In the genomic region with DNA sequence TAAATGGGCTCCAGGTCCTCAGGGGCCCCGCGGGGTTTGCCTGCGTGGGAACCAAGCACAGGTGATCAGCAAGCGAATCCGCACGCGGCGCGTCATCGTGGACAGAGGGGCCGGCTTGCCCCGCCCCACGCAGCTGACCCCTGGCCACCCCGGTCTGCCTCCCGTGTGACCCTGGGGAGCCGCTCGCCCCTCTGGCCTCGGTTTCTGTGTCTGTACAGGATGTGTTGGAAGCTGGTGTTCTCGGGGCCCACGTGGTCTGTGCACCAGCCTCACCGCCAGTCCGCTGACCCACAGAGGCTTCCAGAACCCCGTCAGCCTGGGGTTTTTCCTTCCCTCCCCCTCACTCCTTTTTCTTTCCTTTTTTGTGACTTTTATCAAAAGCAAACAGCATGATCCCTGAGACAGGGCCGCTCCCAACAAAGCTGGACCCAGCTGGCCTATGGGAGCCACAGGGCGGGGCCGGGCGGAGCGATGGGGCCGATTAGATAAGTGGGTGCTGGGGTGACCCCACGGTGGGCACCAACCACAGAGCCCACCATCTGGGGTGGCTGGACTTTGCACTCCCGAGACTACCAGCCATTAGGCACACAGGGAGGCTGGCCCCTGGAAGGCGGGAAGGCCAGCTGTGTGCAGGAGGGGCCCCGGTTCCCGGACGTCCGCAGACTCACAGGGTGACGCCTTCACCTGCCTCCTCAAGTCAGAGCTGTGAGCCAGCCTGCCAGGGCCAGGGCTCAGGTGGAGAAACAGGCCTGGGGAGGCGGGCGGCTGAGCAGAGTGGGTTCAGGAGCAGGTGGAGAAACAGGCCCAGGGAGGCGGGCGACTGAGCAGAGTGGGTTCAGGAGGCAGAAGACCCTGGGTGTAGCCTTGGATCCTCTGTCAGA, we compare ENCODE assay signal across 1 cellular context.
A peak's percentile ranks its signal among the peaks of the same experiment; 100 is the strongest.
TF ChIP-seq lines count a peak whose summit lies in the region.

No MANE protein-coding gene starts in this region.

TF ChIP-seq in HepG2, 621 proteins besides CTCF, POLR2A, EP300 and RAD21 (continued from another document and continues in another):
- TF ChIP-seq, protein P1, sequence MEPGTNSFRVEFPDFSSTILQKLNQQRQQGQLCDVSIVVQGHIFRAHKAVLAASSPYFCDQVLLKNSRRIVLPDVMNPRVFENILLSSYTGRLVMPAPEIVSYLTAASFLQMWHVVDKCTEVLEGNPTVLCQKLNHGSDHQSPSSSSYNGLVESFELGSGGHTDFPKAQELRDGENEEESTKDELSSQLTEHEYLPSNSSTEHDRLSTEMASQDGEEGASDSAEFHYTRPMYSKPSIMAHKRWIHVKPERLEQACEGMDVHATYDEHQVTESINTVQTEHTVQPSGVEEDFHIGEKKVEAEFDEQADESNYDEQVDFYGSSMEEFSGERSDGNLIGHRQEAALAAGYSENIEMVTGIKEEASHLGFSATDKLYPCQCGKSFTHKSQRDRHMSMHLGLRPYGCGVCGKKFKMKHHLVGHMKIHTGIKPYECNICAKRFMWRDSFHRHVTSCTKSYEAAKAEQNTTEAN (CRISPR knock-in tag; conservative IDR thresholded peaks at IDR 0.05), result no peak
- TF ChIP-seq KLF6 (CRISPR knock-in tag; IDR thresholded peaks at IDR 0.05), result peak; percentile 80; the same call in 1 of the 2 replicates
- TF ChIP-seq, protein P2, sequence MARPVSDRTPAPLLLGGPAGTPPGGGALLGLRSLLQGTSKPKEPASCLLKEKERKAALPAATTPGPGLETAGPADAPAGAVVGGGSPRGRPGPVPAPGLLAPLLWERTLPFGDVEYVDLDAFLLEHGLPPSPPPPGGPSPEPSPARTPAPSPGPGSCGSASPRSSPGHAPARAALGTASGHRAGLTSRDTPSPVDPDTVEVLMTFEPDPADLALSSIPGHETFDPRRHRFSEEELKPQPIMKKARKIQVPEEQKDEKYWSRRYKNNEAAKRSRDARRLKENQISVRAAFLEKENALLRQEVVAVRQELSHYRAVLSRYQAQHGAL (CRISPR knock-in tag; IDR thresholded peaks at IDR 0.05; ENCODE audit: not compliant biosample characterization), result peak; percentile 57
- no peak for TF ChIP-seq PCBP2 (optimal IDR thresholded peaks at IDR 0.05; ENCODE audit: low read depth, low read length, poor library complexity, severe bottlenecking)
- TF ChIP-seq, protein P3, sequence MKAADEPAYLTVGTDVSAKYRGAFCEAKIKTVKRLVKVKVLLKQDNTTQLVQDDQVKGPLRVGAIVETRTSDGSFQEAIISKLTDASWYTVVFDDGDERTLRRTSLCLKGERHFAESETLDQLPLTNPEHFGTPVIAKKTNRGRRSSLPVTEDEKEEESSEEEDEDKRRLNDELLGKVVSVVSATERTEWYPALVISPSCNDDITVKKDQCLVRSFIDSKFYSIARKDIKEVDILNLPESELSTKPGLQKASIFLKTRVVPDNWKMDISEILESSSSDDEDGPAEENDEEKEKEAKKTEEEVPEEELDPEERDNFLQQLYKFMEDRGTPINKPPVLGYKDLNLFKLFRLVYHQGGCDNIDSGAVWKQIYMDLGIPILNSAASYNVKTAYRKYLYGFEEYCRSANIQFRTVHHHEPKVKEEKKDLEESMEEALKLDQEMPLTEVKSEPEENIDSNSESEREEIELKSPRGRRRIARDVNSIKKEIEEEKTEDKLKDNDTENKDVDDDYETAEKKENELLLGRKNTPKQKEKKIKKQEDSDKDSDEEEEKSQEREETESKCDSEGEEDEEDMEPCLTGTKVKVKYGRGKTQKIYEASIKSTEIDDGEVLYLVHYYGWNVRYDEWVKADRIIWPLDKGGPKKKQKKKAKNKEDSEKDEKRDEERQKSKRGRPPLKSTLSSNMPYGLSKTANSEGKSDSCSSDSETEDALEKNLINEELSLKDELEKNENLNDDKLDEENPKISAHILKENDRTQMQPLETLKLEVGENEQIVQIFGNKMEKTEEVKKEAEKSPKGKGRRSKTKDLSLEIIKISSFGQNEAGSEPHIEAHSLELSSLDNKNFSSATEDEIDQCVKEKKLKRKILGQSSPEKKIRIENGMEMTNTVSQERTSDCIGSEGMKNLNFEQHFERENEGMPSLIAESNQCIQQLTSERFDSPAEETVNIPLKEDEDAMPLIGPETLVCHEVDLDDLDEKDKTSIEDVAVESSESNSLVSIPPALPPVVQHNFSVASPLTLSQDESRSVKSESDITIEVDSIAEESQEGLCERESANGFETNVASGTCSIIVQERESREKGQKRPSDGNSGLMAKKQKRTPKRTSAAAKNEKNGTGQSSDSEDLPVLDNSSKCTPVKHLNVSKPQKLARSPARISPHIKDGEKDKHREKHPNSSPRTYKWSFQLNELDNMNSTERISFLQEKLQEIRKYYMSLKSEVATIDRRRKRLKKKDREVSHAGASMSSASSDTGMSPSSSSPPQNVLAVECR (CRISPR knock-in tag; IDR thresholded peaks at IDR 0.05; ENCODE audit: borderline replicate concordance), result peak; percentile 87
- TF ChIP-seq, protein P4, sequence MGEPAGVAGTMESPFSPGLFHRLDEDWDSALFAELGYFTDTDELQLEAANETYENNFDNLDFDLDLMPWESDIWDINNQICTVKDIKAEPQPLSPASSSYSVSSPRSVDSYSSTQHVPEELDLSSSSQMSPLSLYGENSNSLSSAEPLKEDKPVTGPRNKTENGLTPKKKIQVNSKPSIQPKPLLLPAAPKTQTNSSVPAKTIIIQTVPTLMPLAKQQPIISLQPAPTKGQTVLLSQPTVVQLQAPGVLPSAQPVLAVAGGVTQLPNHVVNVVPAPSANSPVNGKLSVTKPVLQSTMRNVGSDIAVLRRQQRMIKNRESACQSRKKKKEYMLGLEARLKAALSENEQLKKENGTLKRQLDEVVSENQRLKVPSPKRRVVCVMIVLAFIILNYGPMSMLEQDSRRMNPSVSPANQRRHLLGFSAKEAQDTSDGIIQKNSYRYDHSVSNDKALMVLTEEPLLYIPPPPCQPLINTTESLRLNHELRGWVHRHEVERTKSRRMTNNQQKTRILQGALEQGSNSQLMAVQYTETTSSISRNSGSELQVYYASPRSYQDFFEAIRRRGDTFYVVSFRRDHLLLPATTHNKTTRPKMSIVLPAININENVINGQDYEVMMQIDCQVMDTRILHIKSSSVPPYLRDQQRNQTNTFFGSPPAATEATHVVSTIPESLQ (CRISPR knock-in tag; conservative IDR thresholded peaks at IDR 0.05), result 0 out of 2 replicates have a peak, but pooled peaks have one; percentile 64
- TF ChIP-seq ZNF3 (CRISPR knock-in tag; IDR thresholded peaks at IDR 0.05), result no peak
- TF ChIP-seq SP1 (IDR thresholded peaks at IDR 0.05), result no peak
- 0 out of 2 replicates have a peak, but pooled peaks have one; percentile 10 for TF ChIP-seq SP1 (CRISPR knock-in tag; IDR thresholded peaks at IDR 0.05)
- peak; percentile 54; the same call in 1 of the 2 replicates for TF ChIP-seq DPF2 (CRISPR knock-in tag; IDR thresholded peaks at IDR 0.05; ENCODE audit: borderline replicate concordance, low read depth)
- TF ChIP-seq, protein P5, sequence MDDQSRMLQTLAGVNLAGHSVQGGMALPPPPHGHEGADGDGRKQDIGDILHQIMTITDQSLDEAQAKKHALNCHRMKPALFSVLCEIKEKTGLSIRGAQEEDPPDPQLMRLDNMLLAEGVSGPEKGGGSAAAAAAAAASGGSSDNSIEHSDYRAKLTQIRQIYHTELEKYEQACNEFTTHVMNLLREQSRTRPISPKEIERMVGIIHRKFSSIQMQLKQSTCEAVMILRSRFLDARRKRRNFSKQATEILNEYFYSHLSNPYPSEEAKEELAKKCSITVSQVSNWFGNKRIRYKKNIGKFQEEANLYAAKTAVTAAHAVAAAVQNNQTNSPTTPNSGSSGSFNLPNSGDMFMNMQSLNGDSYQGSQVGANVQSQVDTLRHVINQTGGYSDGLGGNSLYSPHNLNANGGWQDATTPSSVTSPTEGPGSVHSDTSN (CRISPR knock-in tag; IDR thresholded peaks at IDR 0.05; ENCODE audit: borderline replicate concordance), result no peak; the same call in 1 of the 2 replicates
- TF ChIP-seq, protein P6, sequence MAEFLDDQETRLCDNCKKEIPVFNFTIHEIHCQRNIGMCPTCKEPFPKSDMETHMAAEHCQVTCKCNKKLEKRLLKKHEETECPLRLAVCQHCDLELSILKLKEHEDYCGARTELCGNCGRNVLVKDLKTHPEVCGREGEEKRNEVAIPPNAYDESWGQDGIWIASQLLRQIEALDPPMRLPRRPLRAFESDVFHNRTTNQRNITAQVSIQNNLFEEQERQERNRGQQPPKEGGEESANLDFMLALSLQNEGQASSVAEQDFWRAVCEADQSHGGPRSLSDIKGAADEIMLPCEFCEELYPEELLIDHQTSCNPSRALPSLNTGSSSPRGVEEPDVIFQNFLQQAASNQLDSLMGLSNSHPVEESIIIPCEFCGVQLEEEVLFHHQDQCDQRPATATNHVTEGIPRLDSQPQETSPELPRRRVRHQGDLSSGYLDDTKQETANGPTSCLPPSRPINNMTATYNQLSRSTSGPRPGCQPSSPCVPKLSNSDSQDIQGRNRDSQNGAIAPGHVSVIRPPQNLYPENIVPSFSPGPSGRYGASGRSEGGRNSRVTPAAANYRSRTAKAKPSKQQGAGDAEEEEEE (CRISPR knock-in tag; IDR thresholded peaks at IDR 0.05; ENCODE audit: borderline replicate concordance), result no peak
- TF ChIP-seq SAP130 (CRISPR knock-in tag; IDR thresholded peaks at IDR 0.05; ENCODE audit: low read depth), result peak; percentile 67
- 0 out of 2 replicates have a peak, but pooled peaks have one; percentile 23 for TF ChIP-seq TP53 (CRISPR knock-in tag; conservative IDR thresholded peaks at IDR 0.05)
- peak; percentile 78; the same call in 1 of the 2 replicates for TF ChIP-seq ZNF749 (CRISPR knock-in tag; IDR thresholded peaks at IDR 0.05; ENCODE audit: borderline replicate concordance)
- no peak for TF ChIP-seq ZNF432 (CRISPR knock-in tag; IDR thresholded peaks at IDR 0.05; ENCODE audit: borderline replicate concordance)
- TF ChIP-seq, protein P7, sequence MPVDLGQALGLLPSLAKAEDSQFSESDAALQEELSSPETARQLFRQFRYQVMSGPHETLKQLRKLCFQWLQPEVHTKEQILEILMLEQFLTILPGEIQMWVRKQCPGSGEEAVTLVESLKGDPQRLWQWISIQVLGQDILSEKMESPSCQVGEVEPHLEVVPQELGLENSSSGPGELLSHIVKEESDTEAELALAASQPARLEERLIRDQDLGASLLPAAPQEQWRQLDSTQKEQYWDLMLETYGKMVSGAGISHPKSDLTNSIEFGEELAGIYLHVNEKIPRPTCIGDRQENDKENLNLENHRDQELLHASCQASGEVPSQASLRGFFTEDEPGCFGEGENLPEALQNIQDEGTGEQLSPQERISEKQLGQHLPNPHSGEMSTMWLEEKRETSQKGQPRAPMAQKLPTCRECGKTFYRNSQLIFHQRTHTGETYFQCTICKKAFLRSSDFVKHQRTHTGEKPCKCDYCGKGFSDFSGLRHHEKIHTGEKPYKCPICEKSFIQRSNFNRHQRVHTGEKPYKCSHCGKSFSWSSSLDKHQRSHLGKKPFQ (CRISPR knock-in tag; IDR thresholded peaks at IDR 0.05; ENCODE audit: insufficient replicate concordance), result peak; percentile 77
- peak; percentile 81; the same call in 1 of the 2 replicates for TF ChIP-seq CAMTA2 (CRISPR knock-in tag; IDR thresholded peaks at IDR 0.05; ENCODE audit: borderline replicate concordance)
- 0 out of 2 replicates have a peak, but pooled peaks have one; percentile 37 for TF ChIP-seq ZNF337 (CRISPR knock-in tag; IDR thresholded peaks at IDR 0.05; ENCODE audit: borderline replicate concordance, low read depth)
- TF ChIP-seq, protein P8, sequence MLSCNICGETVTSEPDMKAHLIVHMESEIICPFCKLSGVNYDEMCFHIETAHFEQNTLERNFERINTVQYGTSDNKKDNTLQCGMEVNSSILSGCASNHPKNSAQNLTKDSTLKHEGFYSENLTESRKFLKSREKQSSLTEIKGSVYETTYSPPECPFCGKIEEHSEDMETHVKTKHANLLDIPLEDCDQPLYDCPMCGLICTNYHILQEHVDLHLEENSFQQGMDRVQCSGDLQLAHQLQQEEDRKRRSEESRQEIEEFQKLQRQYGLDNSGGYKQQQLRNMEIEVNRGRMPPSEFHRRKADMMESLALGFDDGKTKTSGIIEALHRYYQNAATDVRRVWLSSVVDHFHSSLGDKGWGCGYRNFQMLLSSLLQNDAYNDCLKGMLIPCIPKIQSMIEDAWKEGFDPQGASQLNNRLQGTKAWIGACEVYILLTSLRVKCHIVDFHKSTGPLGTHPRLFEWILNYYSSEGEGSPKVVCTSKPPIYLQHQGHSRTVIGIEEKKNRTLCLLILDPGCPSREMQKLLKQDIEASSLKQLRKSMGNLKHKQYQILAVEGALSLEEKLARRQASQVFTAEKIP (CRISPR knock-in tag; IDR thresholded peaks at IDR 0.05; ENCODE audit: borderline replicate concordance), result no peak
- TF ChIP-seq EED (CRISPR knock-in tag; IDR thresholded peaks at IDR 0.05), result peak; percentile 97
- TF ChIP-seq NCOA2 (CRISPR knock-in tag; IDR thresholded peaks at IDR 0.05), result peak; percentile 76
- no peak for TF ChIP-seq BRCA1 (CRISPR knock-in tag; IDR thresholded peaks at IDR 0.05)
- TF ChIP-seq, protein P9, sequence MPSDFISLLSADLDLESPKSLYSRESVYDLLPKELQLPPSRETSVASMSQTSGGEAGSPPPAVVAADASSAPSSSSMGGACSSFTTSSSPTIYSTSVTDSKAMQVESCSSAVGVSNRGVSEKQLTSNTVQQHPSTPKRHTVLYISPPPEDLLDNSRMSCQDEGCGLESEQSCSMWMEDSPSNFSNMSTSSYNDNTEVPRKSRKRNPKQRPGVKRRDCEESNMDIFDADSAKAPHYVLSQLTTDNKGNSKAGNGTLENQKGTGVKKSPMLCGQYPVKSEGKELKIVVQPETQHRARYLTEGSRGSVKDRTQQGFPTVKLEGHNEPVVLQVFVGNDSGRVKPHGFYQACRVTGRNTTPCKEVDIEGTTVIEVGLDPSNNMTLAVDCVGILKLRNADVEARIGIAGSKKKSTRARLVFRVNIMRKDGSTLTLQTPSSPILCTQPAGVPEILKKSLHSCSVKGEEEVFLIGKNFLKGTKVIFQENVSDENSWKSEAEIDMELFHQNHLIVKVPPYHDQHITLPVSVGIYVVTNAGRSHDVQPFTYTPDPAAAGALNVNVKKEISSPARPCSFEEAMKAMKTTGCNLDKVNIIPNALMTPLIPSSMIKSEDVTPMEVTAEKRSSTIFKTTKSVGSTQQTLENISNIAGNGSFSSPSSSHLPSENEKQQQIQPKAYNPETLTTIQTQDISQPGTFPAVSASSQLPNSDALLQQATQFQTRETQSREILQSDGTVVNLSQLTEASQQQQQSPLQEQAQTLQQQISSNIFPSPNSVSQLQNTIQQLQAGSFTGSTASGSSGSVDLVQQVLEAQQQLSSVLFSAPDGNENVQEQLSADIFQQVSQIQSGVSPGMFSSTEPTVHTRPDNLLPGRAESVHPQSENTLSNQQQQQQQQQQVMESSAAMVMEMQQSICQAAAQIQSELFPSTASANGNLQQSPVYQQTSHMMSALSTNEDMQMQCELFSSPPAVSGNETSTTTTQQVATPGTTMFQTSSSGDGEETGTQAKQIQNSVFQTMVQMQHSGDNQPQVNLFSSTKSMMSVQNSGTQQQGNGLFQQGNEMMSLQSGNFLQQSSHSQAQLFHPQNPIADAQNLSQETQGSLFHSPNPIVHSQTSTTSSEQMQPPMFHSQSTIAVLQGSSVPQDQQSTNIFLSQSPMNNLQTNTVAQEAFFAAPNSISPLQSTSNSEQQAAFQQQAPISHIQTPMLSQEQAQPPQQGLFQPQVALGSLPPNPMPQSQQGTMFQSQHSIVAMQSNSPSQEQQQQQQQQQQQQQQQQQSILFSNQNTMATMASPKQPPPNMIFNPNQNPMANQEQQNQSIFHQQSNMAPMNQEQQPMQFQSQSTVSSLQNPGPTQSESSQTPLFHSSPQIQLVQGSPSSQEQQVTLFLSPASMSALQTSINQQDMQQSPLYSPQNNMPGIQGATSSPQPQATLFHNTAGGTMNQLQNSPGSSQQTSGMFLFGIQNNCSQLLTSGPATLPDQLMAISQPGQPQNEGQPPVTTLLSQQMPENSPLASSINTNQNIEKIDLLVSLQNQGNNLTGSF (CRISPR knock-in tag; IDR thresholded peaks at IDR 0.05), result peak; percentile 84
- no peak for TF ChIP-seq ZNF644 (CRISPR knock-in tag; IDR thresholded peaks at IDR 0.05; ENCODE audit: low read depth)
- TF ChIP-seq HNRNPLL (IDR thresholded peaks at IDR 0.05; ENCODE audit: low read depth, low read length, poor library complexity, severe bottlenecking), result peak; percentile 52
- TF ChIP-seq ZNF326 (CRISPR knock-in tag; IDR thresholded peaks at IDR 0.05; ENCODE audit: borderline replicate concordance), result 0 out of 2 replicates have a peak, but pooled peaks have one; percentile 6
